ENCODE assay signal across 1 cellular context in the genomic region with DNA sequence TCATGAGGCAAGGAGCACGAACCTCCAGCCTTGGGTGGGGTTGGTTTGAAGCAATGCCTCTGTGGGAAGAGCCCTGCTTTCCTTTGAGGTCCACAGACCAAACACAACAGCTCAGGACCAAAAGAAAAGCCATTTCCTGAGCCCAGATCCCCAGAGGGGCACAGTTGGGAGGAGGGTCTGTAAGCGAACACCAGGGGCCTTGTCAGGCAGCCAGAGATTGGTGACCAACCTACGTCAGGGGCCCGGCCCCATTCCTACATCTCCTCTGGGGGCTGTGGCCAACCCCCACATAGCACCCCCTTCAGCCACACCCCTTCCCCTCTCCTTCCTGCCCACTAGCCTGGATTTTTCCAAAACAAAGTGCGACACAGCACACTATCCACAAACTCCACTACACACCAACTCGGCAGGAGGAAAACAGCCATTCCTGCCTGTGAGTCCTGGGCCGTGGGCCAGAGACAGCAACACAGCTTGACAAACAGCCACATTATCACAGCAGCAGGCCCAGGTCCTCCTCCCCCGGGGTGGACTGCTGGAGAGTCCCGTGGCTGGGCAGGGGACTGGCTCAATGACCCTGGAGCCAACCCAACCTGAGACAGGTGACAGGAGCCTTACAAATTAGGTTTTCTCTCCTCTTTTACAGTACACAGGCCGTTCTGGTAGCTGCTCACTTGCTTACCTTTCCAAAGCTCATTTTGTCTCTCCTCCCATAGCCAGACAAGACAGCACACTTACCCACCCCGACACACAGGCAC.
TF ChIP-seq lines count a peak whose summit lies in the region.

No MANE protein-coding gene starts in this region.

TF ChIP-seq in IMR-90, 13 proteins besides CTCF, POLR2A, EP300 and RAD21:
- TF ChIP-seq, protein P1, sequence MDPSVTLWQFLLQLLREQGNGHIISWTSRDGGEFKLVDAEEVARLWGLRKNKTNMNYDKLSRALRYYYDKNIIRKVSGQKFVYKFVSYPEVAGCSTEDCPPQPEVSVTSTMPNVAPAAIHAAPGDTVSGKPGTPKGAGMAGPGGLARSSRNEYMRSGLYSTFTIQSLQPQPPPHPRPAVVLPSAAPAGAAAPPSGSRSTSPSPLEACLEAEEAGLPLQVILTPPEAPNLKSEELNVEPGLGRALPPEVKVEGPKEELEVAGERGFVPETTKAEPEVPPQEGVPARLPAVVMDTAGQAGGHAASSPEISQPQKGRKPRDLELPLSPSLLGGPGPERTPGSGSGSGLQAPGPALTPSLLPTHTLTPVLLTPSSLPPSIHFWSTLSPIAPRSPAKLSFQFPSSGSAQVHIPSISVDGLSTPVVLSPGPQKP (IDR thresholded peaks at IDR 0.05; ENCODE audit: borderline replicate concordance, low read depth, low read length), result no peak
- TF ChIP-seq SMC3 (IDR thresholded peaks at IDR 0.05; ENCODE audit: low read depth, low read length) (no peak), NFE2L2 (IDR thresholded peaks at IDR 0.05; ENCODE audit: low read depth, low read length) (no peak), RCOR1 (IDR thresholded peaks at IDR 0.05; ENCODE audit: insufficient replicate concordance, low read length) (no peak), MAZ (IDR thresholded peaks at IDR 0.05; ENCODE audit: borderline replicate concordance, low read depth, low read length) (no peak; the same call in 1 of the 2 replicates), FOS (IDR thresholded peaks at IDR 0.05; ENCODE audit: low read depth, low read length) (no peak), RFX5 (IDR thresholded peaks at IDR 0.05; ENCODE audit: low read depth, low read length) (no peak), MAFK (IDR thresholded peaks at IDR 0.05; ENCODE audit: low read depth, low read length) (no peak), CHD1 (IDR thresholded peaks at IDR 0.05; ENCODE audit: low read depth, low read length) (no peak), CEBPB (IDR thresholded peaks at IDR 0.05; ENCODE audit: low read depth, low read length) (no peak), BHLHE40 (IDR thresholded peaks at IDR 0.05; ENCODE audit: low read depth, low read length) (no peak), MXI1 (IDR thresholded peaks at IDR 0.05; ENCODE audit: borderline replicate concordance, low read depth, low read length) (no peak)
- TF ChIP-seq, protein P2, sequence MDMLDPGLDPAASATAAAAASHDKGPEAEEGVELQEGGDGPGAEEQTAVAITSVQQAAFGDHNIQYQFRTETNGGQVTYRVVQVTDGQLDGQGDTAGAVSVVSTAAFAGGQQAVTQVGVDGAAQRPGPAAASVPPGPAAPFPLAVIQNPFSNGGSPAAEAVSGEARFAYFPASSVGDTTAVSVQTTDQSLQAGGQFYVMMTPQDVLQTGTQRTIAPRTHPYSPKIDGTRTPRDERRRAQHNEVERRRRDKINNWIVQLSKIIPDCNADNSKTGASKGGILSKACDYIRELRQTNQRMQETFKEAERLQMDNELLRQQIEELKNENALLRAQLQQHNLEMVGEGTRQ (IDR thresholded peaks at IDR 0.05; ENCODE audit: low read depth, low read length), result no peak
